ENCODE assay signal across 1 cellular context in genomic region chr3:194070634-194071409, GRCh38.
A peak's percentile ranks its signal among the peaks of the same experiment; 100 is the strongest.
TF ChIP-seq lines count a peak whose summit lies in the region.

No MANE protein-coding gene starts in this region.

TF ChIP-seq in A549, 52 proteins besides CTCF, POLR2A, EP300 and RAD21 (continued from another document):
- TF ChIP-seq, protein P1, sequence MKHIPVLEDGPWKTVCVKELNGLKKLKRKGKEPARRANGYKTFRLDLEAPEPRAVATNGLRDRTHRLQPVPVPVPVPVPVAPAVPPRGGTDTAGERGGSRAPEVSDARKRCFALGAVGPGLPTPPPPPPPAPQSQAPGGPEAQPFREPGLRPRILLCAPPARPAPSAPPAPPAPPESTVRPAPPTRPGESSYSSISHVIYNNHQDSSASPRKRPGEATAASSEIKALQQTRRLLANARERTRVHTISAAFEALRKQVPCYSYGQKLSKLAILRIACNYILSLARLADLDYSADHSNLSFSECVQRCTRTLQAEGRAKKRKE (CRISPR knock-in tag; IDR thresholded peaks at IDR 0.05; ENCODE audit: low read depth) = 0 out of 2 replicates have a peak, but pooled peaks have one; percentile 47
TF ChIP-seq in A549: peak in this region for 10.
